Comparison of ENCODE assay signal across 9 cellular contexts in genomic region chr11:110000045-110000502, GRCh38.
DNase-seq lines count a peak whose midpoint lies in the region; ATAC-seq and TF ChIP-seq lines count a peak whose summit lies in the region.
"Had no signal": no experiment of that assay in that cellular context is flagged by ENCODE, and none has a peak within 500 bp of the region (broad histone marks: within the 10 kb centered on the region; RNA-seq: fewer than 3 reads in every experiment).

No MANE protein-coding gene starts in this region.

- intact Hi-C loops in activated T-helper 2 cell treated with anti-CD3 and anti-CD28 coated beads, Interferon-gamma antibody, Interleukin-2, Interleukin-4, amounts not matched to agents 10 μg/mL and 5 μg/mL and 100 μg/mL, durations not matched to agents 14 hours and 24 hours and 36 hours (cut with micrococcal nuclease): loop anchor here (2.0 kb wide), 1 partner anchor 13 kb away; no protein-coding TSS in a partner anchor
- intact Hi-C loops in CD8-positive, alpha-beta T cell (cut with DNase I, micrococcal nuclease): no loop called here

- POLR2A ChIA-PET in CD8-positive, alpha-beta T cell (lab: Charles Lee): no interaction called here

- no peaks in the 10 kb centered on the region for H3K9me3 ChIP-seq in smooth muscle cell (replicated peaks; ENCODE audit: low read depth)
- H3K9me3 ChIP-seq in CD8-positive, alpha-beta T cell (ENCODE audit: low read length): no peaks in the 10 kb centered on the region

- H3K4me3 Mint-ChIP-seq in activated T-helper 2 cell treated with anti-CD3 and anti-CD28 coated beads, Interferon-gamma antibody, Interleukin-2, Interleukin-4, amounts not matched to agents 10 μg/mL and 5 μg/mL and 100 μg/mL, durations not matched to agents 14 hours and 24 hours and 36 hours (ENCODE audit: low read depth): no peak overlapping the region
- H3K4me3 Mint-ChIP-seq in CD8-positive, alpha-beta T cell: no peak overlapping the region
- H3K4me3 Mint-ChIP-seq: T-helper 1 cell treated with Interleukin-12 subunit alpha and Interleukin-12 subunit beta and Interleukin-4 antibody, amounts not matched to agents 30 μg/mL and 1 μg/mL, for 36 hours had no signal

- H3K79me2 ChIP-seq in smooth muscle cell (ENCODE audit: low read depth): no peaks in the 10 kb centered on the region

- peaks cover 5% of the 10 kb centered on the region for H3F3A ChIP-seq in smooth muscle cell (ENCODE audit: low read depth)

- peak overlapping the region; percentile 67 for H3K4me2 ChIP-seq in smooth muscle cell

- no peaks in the 10 kb centered on the region for H3K9me3 Mint-ChIP-seq in activated T-helper 2 cell treated with anti-CD3 and anti-CD28 coated beads, Interferon-gamma antibody, Interleukin-2, Interleukin-4, amounts not matched to agents 10 μg/mL and 5 μg/mL and 100 μg/mL, durations not matched to agents 14 hours and 24 hours and 36 hours
- no peaks in the 10 kb centered on the region for H3K9me3 Mint-ChIP-seq in CD8-positive, alpha-beta T cell
- H3K9me3 Mint-ChIP-seq: T-helper 1 cell treated with Interleukin-12 subunit alpha and Interleukin-12 subunit beta and Interleukin-4 antibody, amounts not matched to agents 30 μg/mL and 1 μg/mL, for 36 hours had no signal

- 13% methylated on average over 6 of the region's 6 CpGs for WGBS in smooth muscle cell (ENCODE audit: low lambda C conversion rate)

- H2AFZ ChIP-seq in smooth muscle cell (ENCODE audit: low read depth): no peak overlapping the region

- peak; percentile 98 for ATAC-seq in GM21825 (IDR thresholded peaks at IDR 0.05; ENCODE audit: unreplicated experiment)
- ATAC-seq in CD8-positive, alpha-beta T cell: no peak

- H3K27me3 ChIP-seq in smooth muscle cell (ENCODE audit: low read depth): no peaks in the 10 kb centered on the region
- no peaks in the 10 kb centered on the region for H3K27me3 ChIP-seq in CD8-positive, alpha-beta T cell (ENCODE audit: insufficient read depth, low read length)

- H3K36me3 ChIP-seq in smooth muscle cell (ENCODE audit: low read depth): no peaks in the 10 kb centered on the region
- H3K36me3 ChIP-seq in CD8-positive, alpha-beta T cell (ENCODE audit: insufficient read depth, low read length): no peaks in the 10 kb centered on the region

- peak overlapping the region; percentile 77 for H3K9ac ChIP-seq in smooth muscle cell (ENCODE audit: low read depth)

- DNase-seq in GM13977 (ENCODE audit: low spot score) (peak; percentile 72), LHCN-M2 (ENCODE audit: low read depth) (peak; percentile 98), epithelial cell of esophagus (ENCODE audit: low read depth) (peak; percentile 65), smooth muscle cell (lab: John Stamatoyannopoulos, UW; ENCODE audit: unreplicated experiment) (no peak), NCI-H524 treated with DMSO at 0.1 percent for 48 hours (lab: John Stamatoyannopoulos, UW) (no peak)
- no peak for DNase-seq in activated T-helper 2 cell treated with anti-CD3 and anti-CD28 coated beads, Interferon-gamma antibody, Interleukin-2, Interleukin-4, amounts not matched to agents 10 μg/mL and 5 μg/mL and 100 μg/mL, durations not matched to agents 14 hours and 24 hours and 36 hours (ENCODE audit: low spot score)
- DNase-seq in CD8-positive, alpha-beta T cell: no peak

- H3K4me1 ChIP-seq in smooth muscle cell (ENCODE audit: low read depth): peaks cover 15% of the 10 kb centered on the region
- no peaks in the 10 kb centered on the region for H3K4me1 ChIP-seq in CD8-positive, alpha-beta T cell (ENCODE audit: insufficient read depth, low read length)

- H3K4me1 Mint-ChIP-seq in activated T-helper 2 cell treated with anti-CD3 and anti-CD28 coated beads, Interferon-gamma antibody, Interleukin-2, Interleukin-4, amounts not matched to agents 10 μg/mL and 5 μg/mL and 100 μg/mL, durations not matched to agents 14 hours and 24 hours and 36 hours (ENCODE audit: low read depth): no peaks in the 10 kb centered on the region
- H3K4me1 Mint-ChIP-seq in CD8-positive, alpha-beta T cell (ENCODE audit: low read depth): no peaks in the 10 kb centered on the region

- TF ChIP-seq CTCF in GM13977 (IDR thresholded peaks at IDR 0.05; ENCODE audit: extremely low read depth, insufficient read depth, missing control alignments) (no peak), epithelial cell of esophagus (IDR thresholded peaks at IDR 0.05; ENCODE audit: insufficient read depth, low read depth, low read length, missing control alignments) (no peak), smooth muscle cell (IDR thresholded peaks at IDR 0.05; ENCODE audit: borderline replicate concordance, insufficient read depth, poor library complexity, severe bottlenecking) (no peak)
- no peak for TF ChIP-seq CTCF in CD8-positive, alpha-beta T cell (IDR thresholded peaks at IDR 0.05)

- no peak overlapping the region for H3K27ac Mint-ChIP-seq in activated T-helper 2 cell treated with anti-CD3 and anti-CD28 coated beads, Interferon-gamma antibody, Interleukin-2, Interleukin-4, amounts not matched to agents 10 μg/mL and 5 μg/mL and 100 μg/mL, durations not matched to agents 14 hours and 24 hours and 36 hours
- no peak overlapping the region for H3K27ac Mint-ChIP-seq in CD8-positive, alpha-beta T cell
- H3K27ac Mint-ChIP-seq: T-helper 1 cell treated with Interleukin-12 subunit alpha and Interleukin-12 subunit beta and Interleukin-4 antibody, amounts not matched to agents 30 μg/mL and 1 μg/mL, for 36 hours had no signal

- peaks cover 12% of the 10 kb centered on the region for H3K27me3 Mint-ChIP-seq in activated T-helper 2 cell treated with anti-CD3 and anti-CD28 coated beads, Interferon-gamma antibody, Interleukin-2, Interleukin-4, amounts not matched to agents 10 μg/mL and 5 μg/mL and 100 μg/mL, durations not matched to agents 14 hours and 24 hours and 36 hours (ENCODE audit: low read depth)
- H3K27me3 Mint-ChIP-seq in CD8-positive, alpha-beta T cell (ENCODE audit: low read depth): peaks cover 5% of the 10 kb centered on the region

- peak overlapping the region; percentile 96 for H3K27ac ChIP-seq in smooth muscle cell (ENCODE audit: low read depth)
- no peak overlapping the region for H3K27ac ChIP-seq in CD8-positive, alpha-beta T cell (ENCODE audit: low read depth, low read length)

- H3K4me3 ChIP-seq in epithelial cell of esophagus (ENCODE audit: low read length) (no peak overlapping the region), smooth muscle cell (no peak overlapping the region)
- H3K4me3 ChIP-seq in CD8-positive, alpha-beta T cell (ENCODE audit: low read depth, low read length): no peak overlapping the region

- no peaks in the 10 kb centered on the region for H4K20me1 ChIP-seq in smooth muscle cell (ENCODE audit: low read depth)

- H3K36me3 Mint-ChIP-seq in activated T-helper 2 cell treated with anti-CD3 and anti-CD28 coated beads, Interferon-gamma antibody, Interleukin-2, Interleukin-4, amounts not matched to agents 10 μg/mL and 5 μg/mL and 100 μg/mL, durations not matched to agents 14 hours and 24 hours and 36 hours (ENCODE audit: low read depth): no peaks in the 10 kb centered on the region
- no peaks in the 10 kb centered on the region for H3K36me3 Mint-ChIP-seq in CD8-positive, alpha-beta T cell

- in situ Hi-C loops in GM13977 (cut with MboI; ENCODE audit: low pct_unique_long_range_greater_than_20kb, low sequenced_read_pairs, unreplicated experiment): no loop called here

- CTCF ChIA-PET in CD8-positive, alpha-beta T cell (lab: Charles Lee): no interaction called here

Comparison
In these comparisons a context has a peak if more than half of its experiments do, and no peak if none do; other contexts are left out.
1. DNase-seq: peak in GM13977 (single experiment), LHCN-M2 (single experiment) and epithelial cell of esophagus (single experiment); none in smooth muscle cell (single experiment), NCI-H524 treated with DMSO at 0.1 percent for 48 hours (single experiment), activated T-helper 2 cell treated with anti-CD3 and anti-CD28 coated beads, Interferon-gamma antibody, Interleukin-2, Interleukin-4, amounts not matched to agents 10 μg/mL and 5 μg/mL and 100 μg/mL, durations not matched to agents 14 hours and 24 hours and 36 hours (single experiment) and CD8-positive, alpha-beta T cell (0 of 7).